ENCODE assay signal across 17 cellular contexts in genomic region chr20:15951711-15952110, GRCh38.
"Had no signal": no experiment of that assay in that cellular context is flagged by ENCODE, and none has a peak within 500 bp of the region (broad histone marks: within the 10 kb centered on the region; RNA-seq: fewer than 3 reads in every experiment).

No MANE protein-coding gene starts in this region.

- H3K27me3 Mint-ChIP-seq: activated naive CD4-positive, alpha-beta T cell treated with anti-CD3 and anti-CD28 coated beads, Interleukin-2, amount 10 ng/mL, durations not matched to agents 7 days and 5 days; activated T-cell treated with anti-CD3 and anti-CD28 coated beads, Interleukin-2, amount 50 U/mL, for 24 hours; naive B cell; stimulated activated naive CD8-positive, alpha-beta T cell treated with anti-CD3 and anti-CD28 coated beads, Interleukin-15, Interleukin-2, amounts not matched to agents 100 ng/mL and 50 ng/mL, for 24 hours; type B pancreatic cell had no signal

- ATAC-seq: esophagus mucosa, left cardiac atrium, psoas muscle, right lobe of liver had no signal

- H3K4me1 Mint-ChIP-seq: activated naive CD4-positive, alpha-beta T cell treated with anti-CD3 and anti-CD28 coated beads, Interleukin-2, amount 10 ng/mL, durations not matched to agents 7 days and 5 days; immature natural killer cell had no signal

- H3K9ac ChIP-seq: neural progenitor cell had no signal

- H3K4me3 Mint-ChIP-seq: activated naive CD4-positive, alpha-beta T cell treated with anti-CD3 and anti-CD28 coated beads, Interleukin-2, amount 10 ng/mL, durations not matched to agents 7 days and 5 days; activated T-cell treated with anti-CD3 and anti-CD28 coated beads, Interleukin-2, amount 50 U/mL, for 24 hours; immature natural killer cell; naive B cell; neural progenitor cell; stimulated activated naive CD8-positive, alpha-beta T cell treated with anti-CD3 and anti-CD28 coated beads, Interleukin-15, Interleukin-2, amounts not matched to agents 100 ng/mL and 50 ng/mL, for 24 hours; type B pancreatic cell had no signal

- H3K4me1 ChIP-seq: ascending aorta, psoas muscle, right lobe of liver, suprapubic skin had no signal

- H3K27me3 ChIP-seq: ascending aorta, neural progenitor cell, right lobe of liver, suprapubic skin had no signal

- H2AFZ ChIP-seq: neural progenitor cell had no signal

- DNase-seq: activated CD4-positive, alpha-beta T cell treated with anti-CD3 and anti-CD28 coated beads, Interleukin-2, amount 50 U/mL, for 48 hours; activated naive CD4-positive, alpha-beta T cell treated with anti-CD3 and anti-CD28 coated beads, Interleukin-2, amount 10 ng/mL, durations not matched to agents 7 days and 5 days; activated T-cell treated with anti-CD3 and anti-CD28 coated beads, Interleukin-2, amount 50 U/mL, for 24 hours; immature natural killer cell; left cardiac atrium; naive B cell; psoas muscle; right lobe of liver; T-helper 1 cell; T1000 had no signal

- H3K36me3 Mint-ChIP-seq: activated naive CD4-positive, alpha-beta T cell treated with anti-CD3 and anti-CD28 coated beads, Interleukin-2, amount 10 ng/mL, durations not matched to agents 7 days and 5 days; immature natural killer cell; neural progenitor cell; type B pancreatic cell had no signal

- H3K4me2 ChIP-seq: neural progenitor cell had no signal

- H3K27ac ChIP-seq: ascending aorta, neural progenitor cell, psoas muscle, right lobe of liver, suprapubic skin had no signal

- H3K9me3 ChIP-seq: ascending aorta, psoas muscle, right lobe of liver, suprapubic skin had no signal

- H3K27ac Mint-ChIP-seq: activated naive CD4-positive, alpha-beta T cell treated with anti-CD3 and anti-CD28 coated beads, Interleukin-2, amount 10 ng/mL, durations not matched to agents 7 days and 5 days; activated T-cell treated with anti-CD3 and anti-CD28 coated beads, Interleukin-2, amount 50 U/mL, for 24 hours; immature natural killer cell; neural progenitor cell; stimulated activated naive CD8-positive, alpha-beta T cell treated with anti-CD3 and anti-CD28 coated beads, Interleukin-15, Interleukin-2, amounts not matched to agents 100 ng/mL and 50 ng/mL, for 24 hours; type B pancreatic cell had no signal

- H3K4me3 ChIP-seq: ascending aorta, lung, neural progenitor cell, psoas muscle, right lobe of liver, suprapubic skin had no signal

- H3K9me3 Mint-ChIP-seq: activated T-cell treated with anti-CD3 and anti-CD28 coated beads, Interleukin-2, amount 50 U/mL, for 24 hours; type B pancreatic cell had no signal

- H3K36me3 ChIP-seq: ascending aorta, neural progenitor cell, right lobe of liver, suprapubic skin had no signal
